Comparison of ENCODE assay signal across 18 cellular contexts in genomic region chr7:5624386-5625365, GRCh38.
"Had no signal": no experiment of that assay in that cellular context is flagged by ENCODE, and none has a peak within 500 bp of the region (broad histone marks: within the 10 kb centered on the region; RNA-seq: fewer than 3 reads in every experiment).

No MANE protein-coding gene starts in this region.

- H3K9me3 Mint-ChIP-seq: activated naive CD8-positive, alpha-beta T cell treated with anti-CD3 and anti-CD28 coated beads, Interleukin-2, amount 50 U/mL, for 24 hours; dendritic cell treated with granulocyte-macrophage colony-stimulating factor and Interleukin-4, amounts not matched to agents 40 ng/mL and 50 ng/mL, for 4 days; nephron; stimulated activated effector memory CD8-positive, alpha-beta T cell treated with anti-CD3 and anti-CD28 coated beads, Interleukin-12 subunit alpha, Interleukin-12 subunit beta, amount 100 ng/mL, for 72 hours had no signal

- H3K27ac Mint-ChIP-seq: dendritic cell treated with granulocyte-macrophage colony-stimulating factor and Interleukin-4, amounts not matched to agents 40 ng/mL and 50 ng/mL, for 4 days had no signal

- H3K27me3 Mint-ChIP-seq: activated naive CD8-positive, alpha-beta T cell treated with anti-CD3 and anti-CD28 coated beads, Interleukin-2, amount 50 U/mL, for 24 hours; dendritic cell treated with granulocyte-macrophage colony-stimulating factor and Interleukin-4, amounts not matched to agents 40 ng/mL and 50 ng/mL, for 4 days had no signal

- H3K27ac ChIP-seq: heart right ventricle, vagina had no signal

- H3K4me3 Mint-ChIP-seq: activated naive CD8-positive, alpha-beta T cell treated with anti-CD3 and anti-CD28 coated beads, Interleukin-2, amount 50 U/mL, for 24 hours; dendritic cell treated with granulocyte-macrophage colony-stimulating factor and Interleukin-4, amounts not matched to agents 40 ng/mL and 50 ng/mL, for 4 days; nephron; stimulated activated effector memory CD8-positive, alpha-beta T cell treated with anti-CD3 and anti-CD28 coated beads, Interleukin-12 subunit alpha, Interleukin-12 subunit beta, amount 100 ng/mL, for 72 hours had no signal

- ATAC-seq: activated naive CD8-positive, alpha-beta T cell treated with anti-CD3 and anti-CD28 coated beads, Interleukin-2, amount 50 U/mL, for 24 hours; heart right ventricle; left lobe of liver; sciatic nerve; stimulated activated effector memory CD8-positive, alpha-beta T cell treated with anti-CD3 and anti-CD28 coated beads, Interleukin-12 subunit alpha, Interleukin-12 subunit beta, amount 100 ng/mL, for 72 hours had no signal

- H3K4me1 ChIP-seq: breast epithelium had no signal

- H3K4me3 ChIP-seq: breast epithelium, heart right ventricle, tibial artery, vagina had no signal

- FAIRE-seq: frontal cortex had no signal

- H3K36me3 ChIP-seq: breast epithelium had no signal

- H3K9me3 ChIP-seq: breast epithelium, heart right ventricle, tibial artery, vagina had no signal

- DNase-seq: activated CD4-positive, alpha-beta T cell treated with anti-CD3 and anti-CD28 coated beads, Interleukin-2, amount 50 U/mL, for 1 hour; activated CD4-positive, CD25-positive, alpha-beta regulatory T cell; activated CD8-positive, alpha-beta memory T cell treated with anti-CD3 and anti-CD28 coated beads for 24 hours; activated naive CD4-positive, alpha-beta T cell; activated naive CD8-positive, alpha-beta T cell treated with anti-CD3 and anti-CD28 coated beads, Interleukin-2, amount 50 U/mL, for 24 hours; effector memory CD4-positive, alpha-beta T cell; heart right ventricle; mammary epithelial cell; stimulated activated CD4-positive, alpha-beta T cell treated with anti-CD3 and anti-CD28 coated beads, Interleukin-12 subunit alpha, Interleukin-12 subunit beta, amount 100 ng/mL, for 4 hours; tibial artery had no signal

- H3K27me3 ChIP-seq: breast epithelium, heart right ventricle, tibial artery, vagina had no signal
